Comparison of ENCODE assay signal across 8 cellular contexts in genomic region chr7:106717997-106718871, GRCh38. TPM values are rescaled to one million over a fixed set of nuclear protein-coding genes. Genes with fewer than 3 reads are reported as not detected.
DNase-seq lines count a peak whose midpoint lies in the region; TF ChIP-seq lines count a peak whose summit lies in the region.

No MANE protein-coding gene starts in this region.

- no peak for TF ChIP-seq CTCF in HFFc6 (IDR thresholded peaks at IDR 0.05)

- H3K27me3 Mint-ChIP-seq in HFFc6 (ENCODE audit: insufficient read depth): no peaks in the 10 kb centered on the region; the same call in 1 of the 2 replicates

- peaks cover 4% of the 10 kb centered on the region for H3K9me3 Mint-ChIP-seq in HFFc6

- peaks cover 34% of the 10 kb centered on the region for H3K36me3 Mint-ChIP-seq in HFFc6 (ENCODE audit: low read depth)

- peak overlapping the region; percentile 26; the same call in 1 of the 2 replicates for H3K4me3 Mint-ChIP-seq in HFFc6

- peak; percentile 75 for DNase-seq in GM03348 (ENCODE audit: low spot score)
- peak; percentile 99 for DNase-seq in HFFc6
- DNase-seq in NCI-H1417 treated with DMSO at 0.1 percent for 48 hours (lab: John Stamatoyannopoulos, UW): peak; percentile 50
- DNase-seq in activated CD4-positive, alpha-beta T cell treated with anti-CD3 and anti-CD28 coated beads, Interleukin-2, amount 50 U/mL, for 24 hours (ENCODE audit: low read depth in 1 of 2, low spot score in 1 of 2): peak; percentile 42 to 90
- DNase-seq in erythroblast (lab: John Stamatoyannopoulos, UW): peak; percentile 37 to 40
- peak; percentile 95 for DNase-seq in pulmonary artery endothelial cell (ENCODE audit: low read depth, low spot score)
- DNase-seq in NCI-H446 (lab: John Stamatoyannopoulos, UW): no peak
- no peak for DNase-seq in ecto neural progenitor cell (ENCODE audit: low spot score)

- TF ChIP-seq POLR2A in erythroblast (IDR thresholded peaks at IDR 0.05; ENCODE audit: low read length): peak; percentile 9

- peaks cover 20% of the 10 kb centered on the region for H3K4me1 Mint-ChIP-seq in HFFc6 (ENCODE audit: low read depth)

- H3K27ac Mint-ChIP-seq in HFFc6: no peak overlapping the region

RNA-seq across cellular contexts. Expression of gene CCDC71L, which starts 57.3 kb away (rescaled TPM):
- total RNA-seq in HFFc6 (2021; fragmentation: NEBNext Ultra II Directional; extraction: Animal tissue kit (Norgen Biotek cat#: 25700)): 100 to 1,000 TPM; 109 to 154 (median 119) TPM
- total RNA-seq in pulmonary artery endothelial cell: 57.6 and 93.0 TPM in 2 replicates

Comparison
In these comparisons a context has a peak if more than half of its experiments do, and no peak if none do; other contexts are left out.
1. DNase-seq: peak in GM03348 (single experiment), HFFc6 (single experiment), NCI-H1417 treated with DMSO at 0.1 percent for 48 hours (single experiment), activated CD4-positive, alpha-beta T cell treated with anti-CD3 and anti-CD28 coated beads, Interleukin-2, amount 50 U/mL, for 24 hours (2 of 2), erythroblast (2 of 2) and pulmonary artery endothelial cell (single experiment); none in NCI-H446 (0 of 2) and ecto neural progenitor cell (single experiment).